Comparison of ENCODE assay signal across 24 cellular contexts in genomic region chr3:12689997-12690711, GRCh38. TPM values are rescaled to one million over a fixed set of nuclear protein-coding genes. Genes with fewer than 3 reads are reported as not detected.
DNase-seq lines count a peak whose midpoint lies in the region; ATAC-seq and TF ChIP-seq lines count a peak whose summit lies in the region.
"Had no signal": no experiment of that assay in that cellular context is flagged by ENCODE, and none has a peak within 500 bp of the region (broad histone marks: within the 10 kb centered on the region; RNA-seq: fewer than 3 reads in every experiment).

No MANE protein-coding gene starts in this region.

- CTCF ChIA-PET in IMR-90 (lab: Yijun Ruan, JAX): interaction anchor here (0.6 kb wide), 1 partner anchor 46 kb away, joined by 3 read pairs; no protein-coding TSS in a partner anchor

- H4K8ac ChIP-seq in IMR-90 (ENCODE audit: low read depth in 2 of 2, low read length in 2 of 2): no peak overlapping the region
- H4K8ac ChIP-seq in neuronal stem cell (ENCODE audit: low read depth, low read length): no peak overlapping the region

- no peak overlapping the region for H2BK20ac ChIP-seq in IMR-90 (ENCODE audit: low read depth, low read length)

- H3K9me1 ChIP-seq in IMR-90 (ENCODE audit: insufficient read depth, low read length): no peaks in the 10 kb centered on the region; the same call in 1 of the 2 replicates

- no peak overlapping the region for H2BK120ac ChIP-seq in IMR-90 (ENCODE audit: low read depth, low read length)
- no peak overlapping the region for H2BK120ac ChIP-seq in neuronal stem cell (ENCODE audit: low read depth, low read length)

- no peaks in the 10 kb centered on the region for H3K9me3 ChIP-seq in cardiac muscle cell (ENCODE audit: low read depth)
- H3K9me3 ChIP-seq in right atrium auricular region: no peaks in the 10 kb centered on the region
- H3K9me3 ChIP-seq in IMR-90 (ENCODE audit: control insufficient read depth, insufficient read depth, low read length): no peaks in the 10 kb centered on the region
- H3K9me3 ChIP-seq in WERI-Rb-1 (ENCODE audit: severe bottlenecking): no peaks in the 10 kb centered on the region
- no peaks in the 10 kb centered on the region for H3K9me3 ChIP-seq in neuronal stem cell (replicated peaks in 1 of 2; ENCODE audit: control insufficient read depth in 2 of 2, insufficient read depth in 1 of 2, low read depth in 1 of 2, low read length in 2 of 2)
- H3K9me3 ChIP-seq: BLaER1, Peyer's patch had no signal

- POLR2A ChIA-PET in IMR-90 (lab: Charles Lee; ENCODE audit: unreplicated experiment): no interaction called here

- H2BK15ac ChIP-seq in IMR-90 (ENCODE audit: low read depth, low read length): no peak overlapping the region
- H2BK15ac ChIP-seq in neuronal stem cell (ENCODE audit: low read length): no peak overlapping the region

- no peak overlapping the region for H3K4me2 ChIP-seq in IMR-90 (ENCODE audit: low read depth, low read length)
- H3K4me2 ChIP-seq in neuronal stem cell (ENCODE audit: insufficient read depth, low read length, poor library complexity, severe bottlenecking): no peak overlapping the region
- H3K4me2 ChIP-seq: BLaER1 had no signal

- peak overlapping the region; percentile 83 for H3K27ac ChIP-seq in cardiac muscle cell
- H3K27ac ChIP-seq in right atrium auricular region: peak overlapping the region in 1 of 2 donors; percentile 43
- no peak overlapping the region for H3K27ac ChIP-seq in IMR-90 (ENCODE audit: insufficient read depth, low read length)
- no peak overlapping the region; the same call in none of the 2 replicates for H3K27ac ChIP-seq in WERI-Rb-1
- H3K27ac ChIP-seq in neuronal stem cell (replicated peaks; ENCODE audit: low read length): no peak overlapping the region
- H3K27ac ChIP-seq: BLaER1, SK-N-MC had no signal

- DNase-seq in cardiac muscle cell (ENCODE audit: low read depth in 1 of 2, low spot score in 1 of 2) (no peak), right atrium auricular region (ENCODE audit: low spot score) (no peak), IMR-90 (peak; percentile 18), WERI-Rb-1 (no peak), neuronal stem cell (ENCODE audit: low spot score) (no peak), NCI-H526 (lab: John Stamatoyannopoulos, UW) (no peak), NCI-H2081 (lab: John Stamatoyannopoulos, UW) (no peak)
- DNase-seq: CD4-positive, alpha-beta memory T cell; COR-L47; DMS79 treated with DMSO at 0.1 percent for 48 hours; GF-D8; NCI-H1048; NCI-H1417 treated with DMSO at 0.1 percent for 48 hours; NCI-H187; NCI-H2171 treated with DMSO at 0.1 percent for 48 hours; NCI-H345; NCI-H510A treated with DMSO at 0.1 percent for 48 hours; NCI-H748 treated with DMSO at 0.1 percent for 48 hours; NK-92 treated with Interleukin-12 subunit alpha and Interleukin-12 subunit beta, amount 100 ng/mL, for 24 hours; Peyer's patch; SIG-M5 had no signal

- dilution Hi-C loops in IMR-90 (cut with HindIII; ENCODE audit: low sequenced_read_pairs, unreplicated experiment): no loop called here

- no peak overlapping the region for H3K23ac ChIP-seq in IMR-90 (ENCODE audit: low read depth, low read length)
- no peak overlapping the region for H3K23ac ChIP-seq in neuronal stem cell (ENCODE audit: low read depth, low read length, poor library complexity)

- intact Hi-C loops in IMR-90 (cut with micrococcal nuclease): no loop called here

- no peak overlapping the region for H3K18ac ChIP-seq in IMR-90 (ENCODE audit: low read depth, low read length)
- H3K18ac ChIP-seq in neuronal stem cell (ENCODE audit: low read length): no peak overlapping the region

- H2BK5ac ChIP-seq in IMR-90 (ENCODE audit: low read depth, low read length, poor library complexity, severe bottlenecking) (no peak overlapping the region), neuronal stem cell (ENCODE audit: low read length) (no peak overlapping the region)

- H2AK5ac ChIP-seq in IMR-90 (ENCODE audit: low read depth, low read length): no peak overlapping the region
- H2AK5ac ChIP-seq in neuronal stem cell (ENCODE audit: low read depth, low read length): no peak overlapping the region

- no peak overlapping the region for H4K5ac ChIP-seq in IMR-90 (ENCODE audit: low read depth, low read length)

- H3K79me1 ChIP-seq in IMR-90 (ENCODE audit: low read depth in 1 of 2, low read length in 2 of 2) (no peaks in the 10 kb centered on the region), neuronal stem cell (ENCODE audit: low read depth, low read length) (no peaks in the 10 kb centered on the region)

- H3K36me3 ChIP-seq in cardiac muscle cell: no peaks in the 10 kb centered on the region
- no peaks in the 10 kb centered on the region for H3K36me3 ChIP-seq in right atrium auricular region
- H3K36me3 ChIP-seq in IMR-90 (ENCODE audit: control insufficient read depth, insufficient read depth, low read length): no peaks in the 10 kb centered on the region
- H3K36me3 ChIP-seq in WERI-Rb-1: no peaks in the 10 kb centered on the region
- no peaks in the 10 kb centered on the region for H3K36me3 ChIP-seq in neuronal stem cell (replicated peaks in 1 of 2; ENCODE audit: control insufficient read depth in 2 of 2, insufficient read depth in 2 of 2, low read length in 2 of 2)
- H3K36me3 ChIP-seq: BLaER1, Peyer's patch had no signal

- TF ChIP-seq RAD21 in IMR-90 (IDR thresholded peaks at IDR 0.05; ENCODE audit: low read length): no peak

- H3K4me1 ChIP-seq in cardiac muscle cell (ENCODE audit: low read depth) (peaks cover 17% of the 10 kb centered on the region), right atrium auricular region (no peaks in the 10 kb centered on the region), IMR-90 (ENCODE audit: control insufficient read depth, insufficient read depth, low read length) (no peaks in the 10 kb centered on the region), neuronal stem cell (ENCODE audit: control insufficient read depth in 2 of 2, insufficient read depth in 1 of 2, low read depth in 1 of 2, low read length in 2 of 2) (peaks cover 3 to 4% of the 10 kb centered on the region in 2 donors)
- H3K4me1 ChIP-seq: BLaER1 had no signal

- H3K4ac ChIP-seq in IMR-90 (ENCODE audit: low read depth, low read length) (no peak overlapping the region), neuronal stem cell (ENCODE audit: low read length) (no peak overlapping the region)

- H4K20me1 ChIP-seq in IMR-90 (ENCODE audit: insufficient read depth, low read length): no peaks in the 10 kb centered on the region
- H4K20me1 ChIP-seq: BLaER1 had no signal

- H3K9ac ChIP-seq in IMR-90 (ENCODE audit: low read depth, low read length) (no peak overlapping the region), neuronal stem cell (ENCODE audit: low read depth, low read length, poor library complexity) (no peak overlapping the region)
- H3K9ac ChIP-seq: BLaER1 had no signal

- H3K4me3 ChIP-seq in cardiac muscle cell (no peak overlapping the region), right atrium auricular region (no peak overlapping the region), IMR-90 (ENCODE audit: insufficient read depth, low read depth, low read length) (no peak overlapping the region), WERI-Rb-1 (ENCODE audit: low read depth, low read length) (no peak overlapping the region), neuronal stem cell (ENCODE audit: low read length in 2 of 2) (no peak overlapping the region)
- H3K4me3 ChIP-seq: BLaER1, Peyer's patch, SK-N-MC had no signal

- H3K27me3 ChIP-seq in cardiac muscle cell: no peaks in the 10 kb centered on the region
- no peaks in the 10 kb centered on the region for H3K27me3 ChIP-seq in right atrium auricular region
- no peaks in the 10 kb centered on the region for H3K27me3 ChIP-seq in IMR-90 (ENCODE audit: control insufficient read depth, insufficient read depth, low read length)
- H3K27me3 ChIP-seq in WERI-Rb-1 (ENCODE audit: insufficient read depth, low read depth, severe bottlenecking): no peaks in the 10 kb centered on the region
- no peaks in the 10 kb centered on the region for H3K27me3 ChIP-seq in neuronal stem cell (ENCODE audit: control insufficient read depth in 3 of 3, insufficient read depth in 3 of 3, low read depth in 1 of 3, low read length in 3 of 3)
- H3K27me3 ChIP-seq: BLaER1, Peyer's patch had no signal

- TF ChIP-seq CTCF in cardiac muscle cell (IDR thresholded peaks at IDR 0.05; ENCODE audit: low read depth, low read length) (no peak), right atrium auricular region (IDR thresholded peaks at IDR 0.05) (no peak), IMR-90 (conservative IDR thresholded peaks at IDR 0.05; ENCODE audit: low read depth, low read length) (no peak), WERI-Rb-1 (IDR thresholded peaks at IDR 0.05; ENCODE audit: low read depth, low read length) (peak; percentile 10; the same call in 1 of the 2 replicates)

- no TSS peak for BruUV-seq in IMR-90 (replicated peaks; lab: Mats Ljungman, UMichigan)

- no peak for TF ChIP-seq POLR2A in IMR-90 (IDR thresholded peaks at IDR 0.05; ENCODE audit: low read depth, low read length)

- H3K14ac ChIP-seq in IMR-90 (replicated peaks; ENCODE audit: low read depth, low read length) (no peak overlapping the region), neuronal stem cell (ENCODE audit: low read length) (no peak overlapping the region)

- WGBS in IMR-90 (ENCODE audit: extremely low coverage in 2 of 2, insufficient read length in 1 of 2), 2 experiments: 36% methylated on average over 3 of the region's 11 CpGs; no CpG with 5 or more reads in 1 of the 2 experiments
- no CpG with 5 or more reads among the region's 11 CpGs for WGBS in neuronal stem cell (ENCODE audit: extremely low coverage in 2 of 2, insufficient read length in 2 of 2, insufficient replicate concordance in 1 of 2), 2 donors

- in situ Hi-C loops in IMR-90 (cut with MboI; ENCODE audit: low sequenced_read_pairs): no loop called here

- no peak overlapping the region for H3K56ac ChIP-seq in IMR-90 (ENCODE audit: extremely low read depth, insufficient read depth, low read length)

- H2AFZ ChIP-seq in IMR-90 (replicated peaks; ENCODE audit: low read length, poor library complexity) (peak overlapping the region; percentile 34), neuronal stem cell (ENCODE audit: low read length) (peak overlapping the region; percentile 45)

- H4K91ac ChIP-seq in IMR-90 (ENCODE audit: insufficient read depth, low read depth, low read length) (no peak overlapping the region), neuronal stem cell (ENCODE audit: low read depth, low read length, poor library complexity) (no peak overlapping the region)

- no peak overlapping the region for H2AK9ac ChIP-seq in IMR-90 (replicated peaks; ENCODE audit: low read depth, low read length, poor library complexity)

- H2BK12ac ChIP-seq in neuronal stem cell (ENCODE audit: low read length): no peak overlapping the region

- peak; percentile 42 for ATAC-seq in IMR-90 (ENCODE audit: low read depth)
- no peak for ATAC-seq in HG03565 (IDR thresholded peaks at IDR 0.05; ENCODE audit: unreplicated experiment)

RNA-seq across cellular contexts. Expression of gene RAF1, which starts 26.2 kb away (rescaled TPM):
- total RNA-seq in cardiac muscle cell: 104 and 153 TPM in 2 replicates
- polyA plus RNA-seq in cardiac muscle cell: 82.8 and 97.0 TPM in 2 replicates
- total RNA-seq in right atrium auricular region: 100 to 1,000 TPM; 140 to 178 TPM
- total RNA-seq in IMR-90 (2012; rRNA removed): 128 and 151 TPM in 2 replicates
- 101 and 115 TPM in 2 replicates for polyA plus RNA-seq in IMR-90 (2012; rRNA removed)
- polyA plus RNA-seq in IMR-90 (2012; cell fraction: cytosol; rRNA removed): 38.5 and 44.5 TPM in 2 replicates
- 102 and 261 TPM in 2 replicates for polyA plus RNA-seq in IMR-90 (2012; cell fraction: nucleus; rRNA removed; ENCODE audit: low replicate concordance)
- polyA plus RNA-seq in neuronal stem cell (2013, experiment 1 of 2): 74.1 TPM
- polyA plus RNA-seq in neuronal stem cell (2013, experiment 2 of 2): 73.6 TPM
